In genomic region chr7:115102738-115103137, GRCh38 we compare ENCODE assay signal across 1 cellular context.
TF ChIP-seq lines count a peak whose summit lies in the region.

No MANE protein-coding gene starts in this region.

TF ChIP-seq in IMR-90, 13 proteins besides CTCF, POLR2A, EP300 and RAD21 (continued from another document):
- TF ChIP-seq USF2 (IDR thresholded peaks at IDR 0.05; ENCODE audit: low read depth, low read length) (no peak), RCOR1 (IDR thresholded peaks at IDR 0.05; ENCODE audit: insufficient replicate concordance, low read length) (no peak), SMC3 (IDR thresholded peaks at IDR 0.05; ENCODE audit: low read depth, low read length) (no peak), BHLHE40 (IDR thresholded peaks at IDR 0.05; ENCODE audit: low read depth, low read length) (no peak), MXI1 (IDR thresholded peaks at IDR 0.05; ENCODE audit: borderline replicate concordance, low read depth, low read length) (no peak), NFE2L2 (IDR thresholded peaks at IDR 0.05; ENCODE audit: low read depth, low read length) (no peak)
